Comparison of ENCODE assay signal across 8 cellular contexts in the genomic region with DNA sequence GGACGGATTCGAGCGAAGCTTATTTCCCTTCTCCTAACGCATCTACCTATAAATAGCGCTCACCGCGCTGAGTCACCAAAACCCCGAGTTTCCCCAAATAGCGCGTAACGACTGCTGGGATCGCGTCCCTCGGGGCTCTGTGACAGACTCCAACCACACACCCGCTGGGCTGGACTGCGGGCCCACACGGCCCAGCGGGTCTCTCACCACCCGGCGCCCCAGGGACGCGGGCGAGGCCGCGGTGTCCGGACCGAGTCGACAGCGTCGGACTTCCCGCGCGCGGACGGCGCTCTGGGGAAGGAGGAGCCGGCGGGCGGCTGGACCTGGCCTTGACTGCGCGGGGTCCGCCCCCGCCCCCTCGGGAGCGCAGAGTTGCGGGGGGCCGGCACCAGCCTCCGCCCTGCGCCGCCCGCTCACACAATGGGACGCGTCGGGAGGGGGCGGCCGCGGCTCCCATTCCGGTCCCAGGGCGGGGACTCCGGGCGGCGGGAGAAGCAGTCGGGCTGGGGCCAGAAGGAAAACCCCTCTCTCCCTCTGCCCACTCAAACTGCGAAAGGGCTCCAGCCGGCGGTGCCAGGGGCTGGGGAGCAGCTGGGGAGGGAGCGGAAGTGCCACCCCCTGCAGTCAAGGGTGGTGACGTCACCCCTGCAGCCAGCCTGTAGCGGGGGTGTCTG.
A peak's percentile ranks its signal among the peaks of the same experiment; 100 is the strongest.
DNase-seq lines count a peak whose midpoint lies in the region; ATAC-seq and TF ChIP-seq lines count a peak whose summit lies in the region.

No MANE protein-coding gene starts in this region.

- no peak for TF ChIP-seq CTCF in nephron (IDR thresholded peaks at IDR 0.05; ENCODE audit: unreplicated experiment in 3 of 3)

- DNase-seq in DMS53 treated with DMSO at 0.1 percent for 48 hours (lab: John Stamatoyannopoulos, UW; ENCODE audit: unreplicated experiment), result peak; percentile 67
- peak; percentile 95 for DNase-seq in RKO (ENCODE audit: low spot score)
- peak; percentile 66 for DNase-seq in activated T-helper 9 cell treated with anti-CD3 and anti-CD28 coated beads, Interleukin-2, amount 50 U/mL, for 16 hours (ENCODE audit: low read depth)
- DNase-seq in fibroblast of peridontal ligament (ENCODE audit: extremely low read depth), result peak; percentile 92
- peak in 43 of 49 donors; percentile 65 to 97 (median 91) for DNase-seq in substantia nigra (lab: John Stamatoyannopoulos, UW)

- TF ChIP-seq RAD21 in Ishikawa (IDR thresholded peaks at IDR 0.05; ENCODE audit: low read depth), result no peak

- H3K27me3 Mint-ChIP-seq in nephron (ENCODE audit: low read depth), result peaks cover 56% of the 10 kb centered on the region

- H3K4me1 Mint-ChIP-seq in nephron, result peaks cover 50% of the 10 kb centered on the region

- H3K27ac ChIP-seq in substantia nigra (ENCODE audit: low read depth, low read length, poor library complexity, severe bottlenecking), result peak overlapping the region; percentile 99

- no peak; the same call in 1 of the 2 replicates for TF ChIP-seq EP300 in Ishikawa (IDR thresholded peaks at IDR 0.05; ENCODE audit: borderline replicate concordance)

- peak overlapping the region; percentile 80 to 99 (median 94) for H3K27ac Mint-ChIP-seq in nephron

- no peaks in the 10 kb centered on the region for H3K9me3 Mint-ChIP-seq in nephron

- peaks cover 20% of the 10 kb centered on the region for H3K36me3 Mint-ChIP-seq in nephron (ENCODE audit: low read depth)

- peak overlapping the region; percentile 82 to 93 (median 91) for H3K4me3 Mint-ChIP-seq in nephron

- peak; percentile 67 for ATAC-seq in GM21576 (IDR thresholded peaks at IDR 0.05; ENCODE audit: unreplicated experiment)

TF ChIP-seq in Ishikawa, 13 proteins besides CTCF, POLR2A, EP300 and RAD21:
- TF ChIP-seq, protein P1, sequence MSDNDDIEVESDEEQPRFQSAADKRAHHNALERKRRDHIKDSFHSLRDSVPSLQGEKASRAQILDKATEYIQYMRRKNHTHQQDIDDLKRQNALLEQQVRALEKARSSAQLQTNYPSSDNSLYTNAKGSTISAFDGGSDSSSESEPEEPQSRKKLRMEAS (IDR thresholded peaks at IDR 0.05), result peak; percentile 63; the same call in 1 of the 2 replicates
- TF ChIP-seq TAF1 (IDR thresholded peaks at IDR 0.05; ENCODE audit: low read depth), result peak; percentile 60; the same call in 1 of the 2 replicates
- no peak for TF ChIP-seq CEBPB (IDR thresholded peaks at IDR 0.05)
- no peak for TF ChIP-seq TCF12 (IDR thresholded peaks at IDR 0.05; ENCODE audit: low read depth)
- no peak for TF ChIP-seq TEAD4 (IDR thresholded peaks at IDR 0.05)
- TF ChIP-seq, protein P2, sequence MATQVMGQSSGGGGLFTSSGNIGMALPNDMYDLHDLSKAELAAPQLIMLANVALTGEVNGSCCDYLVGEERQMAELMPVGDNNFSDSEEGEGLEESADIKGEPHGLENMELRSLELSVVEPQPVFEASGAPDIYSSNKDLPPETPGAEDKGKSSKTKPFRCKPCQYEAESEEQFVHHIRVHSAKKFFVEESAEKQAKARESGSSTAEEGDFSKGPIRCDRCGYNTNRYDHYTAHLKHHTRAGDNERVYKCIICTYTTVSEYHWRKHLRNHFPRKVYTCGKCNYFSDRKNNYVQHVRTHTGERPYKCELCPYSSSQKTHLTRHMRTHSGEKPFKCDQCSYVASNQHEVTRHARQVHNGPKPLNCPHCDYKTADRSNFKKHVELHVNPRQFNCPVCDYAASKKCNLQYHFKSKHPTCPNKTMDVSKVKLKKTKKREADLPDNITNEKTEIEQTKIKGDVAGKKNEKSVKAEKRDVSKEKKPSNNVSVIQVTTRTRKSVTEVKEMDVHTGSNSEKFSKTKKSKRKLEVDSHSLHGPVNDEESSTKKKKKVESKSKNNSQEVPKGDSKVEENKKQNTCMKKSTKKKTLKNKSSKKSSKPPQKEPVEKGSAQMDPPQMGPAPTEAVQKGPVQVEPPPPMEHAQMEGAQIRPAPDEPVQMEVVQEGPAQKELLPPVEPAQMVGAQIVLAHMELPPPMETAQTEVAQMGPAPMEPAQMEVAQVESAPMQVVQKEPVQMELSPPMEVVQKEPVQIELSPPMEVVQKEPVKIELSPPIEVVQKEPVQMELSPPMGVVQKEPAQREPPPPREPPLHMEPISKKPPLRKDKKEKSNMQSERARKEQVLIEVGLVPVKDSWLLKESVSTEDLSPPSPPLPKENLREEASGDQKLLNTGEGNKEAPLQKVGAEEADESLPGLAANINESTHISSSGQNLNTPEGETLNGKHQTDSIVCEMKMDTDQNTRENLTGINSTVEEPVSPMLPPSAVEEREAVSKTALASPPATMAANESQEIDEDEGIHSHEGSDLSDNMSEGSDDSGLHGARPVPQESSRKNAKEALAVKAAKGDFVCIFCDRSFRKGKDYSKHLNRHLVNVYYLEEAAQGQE (IDR thresholded peaks at IDR 0.05; ENCODE audit: low read depth), result no peak
- TF ChIP-seq NFIC (IDR thresholded peaks at IDR 0.05), result no peak; the same call in 1 of the 2 replicates
- 0 out of 2 replicates have a peak, but pooled peaks have one; percentile 20 for TF ChIP-seq CREB1 (IDR thresholded peaks at IDR 0.05; ENCODE audit: low read depth)
- TF ChIP-seq, protein P3, sequence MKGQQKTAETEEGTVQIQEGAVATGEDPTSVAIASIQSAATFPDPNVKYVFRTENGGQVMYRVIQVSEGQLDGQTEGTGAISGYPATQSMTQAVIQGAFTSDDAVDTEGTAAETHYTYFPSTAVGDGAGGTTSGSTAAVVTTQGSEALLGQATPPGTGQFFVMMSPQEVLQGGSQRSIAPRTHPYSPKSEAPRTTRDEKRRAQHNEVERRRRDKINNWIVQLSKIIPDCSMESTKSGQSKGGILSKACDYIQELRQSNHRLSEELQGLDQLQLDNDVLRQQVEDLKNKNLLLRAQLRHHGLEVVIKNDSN (IDR thresholded peaks at IDR 0.05), result peak; percentile 93; the same call in 1 of the 2 replicates
- no peak for TF ChIP-seq ZBTB7A (IDR thresholded peaks at IDR 0.05; ENCODE audit: low read depth)
- no peak for TF ChIP-seq FOXM1 (IDR thresholded peaks at IDR 0.05; ENCODE audit: borderline replicate concordance, low read depth)
- TF ChIP-seq YY1 (IDR thresholded peaks at IDR 0.05; ENCODE audit: low read depth), result no peak
- TF ChIP-seq EGR1 (IDR thresholded peaks at IDR 0.05), result peak; percentile 83

Comparison
In these comparisons a context has a peak if more than half of its experiments do, and no peak if none do; other contexts are left out.
1. Peak in every context shown above with its lines: DNase-seq, ATAC-seq and H3K27ac ChIP-seq.